Comparison of ENCODE assay signal across 8 cellular contexts in genomic region chr4:176123710-176124407, GRCh38. TPM values are rescaled to one million over a fixed set of nuclear protein-coding genes. Genes with fewer than 3 reads are reported as not detected.
DNase-seq lines count a peak whose midpoint lies in the region; ATAC-seq and TF ChIP-seq lines count a peak whose summit lies in the region.

No MANE protein-coding gene starts in this region.

- no peaks in the 10 kb centered on the region for H3K9me3 ChIP-seq in HEK293 (ENCODE audit: control insufficient read depth, insufficient read depth, low read depth, low read length)
- no peaks in the 10 kb centered on the region for H3K9me3 ChIP-seq in naive thymus-derived CD4-positive, alpha-beta T cell (ENCODE audit: control insufficient read depth in 2 of 3, low read length in 3 of 3)

- H3K4me3 Mint-ChIP-seq in naive thymus-derived CD4-positive, alpha-beta T cell = no peak overlapping the region

- TF ChIP-seq CTCF in GM12873 (IDR thresholded peaks at IDR 0.05; ENCODE audit: insufficient read depth, low read depth, low read length, missing control alignments) (peak; percentile 76), HEK293 (tag by site-specific recombination; IDR thresholded peaks at IDR 0.05) (no peak)

- intact Hi-C loops in naive thymus-derived CD4-positive, alpha-beta T cell (cut with micrococcal nuclease) = no loop called here

- H3K4me1 ChIP-seq in HEK293 (ENCODE audit: control insufficient read depth, insufficient read depth, low read length) = peaks cover 3% of the 10 kb centered on the region; the same call in 1 of the 2 replicates
- H3K4me1 ChIP-seq in naive thymus-derived CD4-positive, alpha-beta T cell (ENCODE audit: control insufficient read depth in 2 of 2, insufficient read depth in 2 of 2, low read length in 2 of 2) = no peaks in the 10 kb centered on the region

- H3K4me3 ChIP-seq in HEK293 (ENCODE audit: low read depth, low read length) = no peak overlapping the region
- no peak overlapping the region for H3K4me3 ChIP-seq in naive thymus-derived CD4-positive, alpha-beta T cell (ENCODE audit: low read length)

- POLR2A ChIA-PET in HEK293 (lab: Yijun Ruan, JAX) = no interaction called here
- POLR2A ChIA-PET in naive thymus-derived CD4-positive, alpha-beta T cell (lab: Charles Lee) = no interaction called here

- ATAC-seq in naive thymus-derived CD4-positive, alpha-beta T cell = peak; percentile 52

- H3K4me1 Mint-ChIP-seq in naive thymus-derived CD4-positive, alpha-beta T cell = peaks cover 0 to 11% (median 0%) of the 10 kb centered on the region in 7 donors

- no peak overlapping the region for H3K27ac Mint-ChIP-seq in naive thymus-derived CD4-positive, alpha-beta T cell

- H3K27me3 Mint-ChIP-seq in naive thymus-derived CD4-positive, alpha-beta T cell = peaks cover 0 to 7% (median 0%) of the 10 kb centered on the region in 5 donors

- CTCF ChIA-PET in HEK293 (lab: Yijun Ruan, JAX) = interaction anchor here (0.7 to 1.2 kb wide), 5 partner anchors 14 to 308 kb away, joined by 3 to 5 read pairs (median 3); no protein-coding TSS in a partner anchor
- CTCF ChIA-PET in naive thymus-derived CD4-positive, alpha-beta T cell (lab: Charles Lee) = no interaction called here

- no peaks in the 10 kb centered on the region for H3K9me3 Mint-ChIP-seq in naive thymus-derived CD4-positive, alpha-beta T cell

- peak; percentile 7 for DNase-seq in AG08396 (ENCODE audit: low spot score)
- DNase-seq in LoVo (ENCODE audit: low spot score) = peak; percentile 28
- peak; percentile 47 for DNase-seq in cerebellar cortex (ENCODE audit: low spot score)
- no peak for DNase-seq in naive thymus-derived CD4-positive, alpha-beta T cell
- DNase-seq in NCI-H226 = no peak
- no peak for DNase-seq in activated effector memory CD4-positive, alpha-beta T cell treated with anti-CD3 and anti-CD28 coated beads, Interleukin-2, amount 50 U/mL, for 16 hours

- H3K36me3 ChIP-seq in HEK293 (ENCODE audit: control insufficient read depth in 2 of 2, insufficient read depth in 1 of 2, low read length in 2 of 2) = no peaks in the 10 kb centered on the region
- no peaks in the 10 kb centered on the region for H3K36me3 ChIP-seq in naive thymus-derived CD4-positive, alpha-beta T cell (ENCODE audit: control insufficient read depth in 2 of 3, insufficient read depth in 3 of 3, low read length in 3 of 3)

- no peak overlapping the region for H3K27ac ChIP-seq in HEK293 (ENCODE audit: extremely low read depth, low read depth, low read length)
- H3K27ac ChIP-seq in naive thymus-derived CD4-positive, alpha-beta T cell (ENCODE audit: low read depth, low read length) = no peak overlapping the region

- H3K27me3 ChIP-seq in naive thymus-derived CD4-positive, alpha-beta T cell (ENCODE audit: control insufficient read depth in 2 of 2, insufficient read depth in 2 of 2, low read length in 2 of 2) = no peaks in the 10 kb centered on the region

- no peaks in the 10 kb centered on the region for H3K36me3 Mint-ChIP-seq in naive thymus-derived CD4-positive, alpha-beta T cell

TF ChIP-seq in HEK293, 187 proteins besides CTCF, POLR2A, EP300 and RAD21:
- TF ChIP-seq TRIM28 (IDR thresholded peaks at IDR 0.05; ENCODE audit: borderline replicate concordance, low read length) (no peak), ZNF654 (tag by site-specific recombination; IDR thresholded peaks at IDR 0.05; ENCODE audit: low read depth) (peak; percentile 9; the same call in 1 of the 2 replicates), SP7 (tag by site-specific recombination; IDR thresholded peaks at IDR 0.05) (0 out of 2 replicates have a peak, but pooled peaks have one; percentile 14)

RNA-seq across cellular contexts. Expression of gene WDR17, which starts 58.2 kb away (rescaled TPM):
- total RNA-seq in naive thymus-derived CD4-positive, alpha-beta T cell = 1 to 10 TPM in 3 of 5 experiments, under 1 TPM in 2; 0.59 to 1.5 (median 1.1) TPM
- polyA plus RNA-seq in naive thymus-derived CD4-positive, alpha-beta T cell = under 1 TPM; 0.22 to 0.23 TPM

Comparison
In these comparisons a context has a peak if more than half of its experiments do, and no peak if none do; other contexts are left out.
1. DNase-seq: peak in AG08396 (single experiment), LoVo (single experiment) and cerebellar cortex (single experiment); none in naive thymus-derived CD4-positive, alpha-beta T cell (0 of 9), NCI-H226 (single experiment) and activated effector memory CD4-positive, alpha-beta T cell treated with anti-CD3 and anti-CD28 coated beads, Interleukin-2, amount 50 U/mL, for 16 hours (single experiment).